Comparison of ENCODE assay signal across 2 cellular contexts in the genomic region with DNA sequence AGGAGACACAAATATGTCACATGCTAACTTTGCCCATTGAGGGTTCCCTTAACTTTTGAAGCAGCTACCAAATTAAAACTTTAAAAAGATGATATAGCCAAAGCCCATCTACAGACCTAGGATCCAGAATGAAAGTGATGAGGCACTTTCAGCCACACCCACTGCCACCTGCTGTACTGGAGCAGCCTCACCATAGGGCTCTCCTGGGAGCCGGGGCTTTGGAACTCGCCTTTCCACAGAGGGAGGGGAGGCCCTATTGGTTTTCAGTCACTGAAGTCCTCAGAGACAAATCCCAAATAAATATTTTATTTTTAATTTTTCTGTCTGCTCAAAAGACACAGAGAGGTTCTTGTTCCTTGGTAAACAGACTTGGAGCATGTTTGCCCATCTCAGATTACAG.
TF ChIP-seq lines count a peak whose summit lies in the region.

No MANE protein-coding gene starts in this region.

TF ChIP-seq in A549, 52 proteins besides CTCF, POLR2A, EP300 and RAD21 (continued from another document):
- TF ChIP-seq, protein P1, sequence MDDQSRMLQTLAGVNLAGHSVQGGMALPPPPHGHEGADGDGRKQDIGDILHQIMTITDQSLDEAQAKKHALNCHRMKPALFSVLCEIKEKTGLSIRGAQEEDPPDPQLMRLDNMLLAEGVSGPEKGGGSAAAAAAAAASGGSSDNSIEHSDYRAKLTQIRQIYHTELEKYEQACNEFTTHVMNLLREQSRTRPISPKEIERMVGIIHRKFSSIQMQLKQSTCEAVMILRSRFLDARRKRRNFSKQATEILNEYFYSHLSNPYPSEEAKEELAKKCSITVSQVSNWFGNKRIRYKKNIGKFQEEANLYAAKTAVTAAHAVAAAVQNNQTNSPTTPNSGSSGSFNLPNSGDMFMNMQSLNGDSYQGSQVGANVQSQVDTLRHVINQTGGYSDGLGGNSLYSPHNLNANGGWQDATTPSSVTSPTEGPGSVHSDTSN (IDR thresholded peaks at IDR 0.05), result no peak
- TF ChIP-seq RNF2 (IDR thresholded peaks at IDR 0.05; ENCODE audit: borderline replicate concordance, low read depth), result no peak
- no peak for TF ChIP-seq POLR2AphosphoS2 (conservative IDR thresholded peaks at IDR 0.05; ENCODE audit: low read length)
- TF ChIP-seq, protein P2, sequence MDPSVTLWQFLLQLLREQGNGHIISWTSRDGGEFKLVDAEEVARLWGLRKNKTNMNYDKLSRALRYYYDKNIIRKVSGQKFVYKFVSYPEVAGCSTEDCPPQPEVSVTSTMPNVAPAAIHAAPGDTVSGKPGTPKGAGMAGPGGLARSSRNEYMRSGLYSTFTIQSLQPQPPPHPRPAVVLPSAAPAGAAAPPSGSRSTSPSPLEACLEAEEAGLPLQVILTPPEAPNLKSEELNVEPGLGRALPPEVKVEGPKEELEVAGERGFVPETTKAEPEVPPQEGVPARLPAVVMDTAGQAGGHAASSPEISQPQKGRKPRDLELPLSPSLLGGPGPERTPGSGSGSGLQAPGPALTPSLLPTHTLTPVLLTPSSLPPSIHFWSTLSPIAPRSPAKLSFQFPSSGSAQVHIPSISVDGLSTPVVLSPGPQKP (IDR thresholded peaks at IDR 0.05; ENCODE audit: low read depth, low read length), result no peak
- no peak for TF ChIP-seq BHLHE40 (IDR thresholded peaks at IDR 0.05; ENCODE audit: low read depth, low read length)
- TF ChIP-seq EHMT2 (IDR thresholded peaks at IDR 0.05; ENCODE audit: low read depth), result no peak
- no peak for TF ChIP-seq HOXB5 (CRISPR knock-in tag; IDR thresholded peaks at IDR 0.05)
- TF ChIP-seq HDAC2 (IDR thresholded peaks at IDR 0.05), result no peak
- TF ChIP-seq ZSCAN20 (CRISPR knock-in tag; IDR thresholded peaks at IDR 0.05), result no peak
- no peak for TF ChIP-seq NR3C1 (IDR thresholded peaks at IDR 0.05)
- TF ChIP-seq RARB (CRISPR knock-in tag; IDR thresholded peaks at IDR 0.05), result no peak
- no peak for TF ChIP-seq ZC3H11A (IDR thresholded peaks at IDR 0.05)
- TF ChIP-seq, protein P3, sequence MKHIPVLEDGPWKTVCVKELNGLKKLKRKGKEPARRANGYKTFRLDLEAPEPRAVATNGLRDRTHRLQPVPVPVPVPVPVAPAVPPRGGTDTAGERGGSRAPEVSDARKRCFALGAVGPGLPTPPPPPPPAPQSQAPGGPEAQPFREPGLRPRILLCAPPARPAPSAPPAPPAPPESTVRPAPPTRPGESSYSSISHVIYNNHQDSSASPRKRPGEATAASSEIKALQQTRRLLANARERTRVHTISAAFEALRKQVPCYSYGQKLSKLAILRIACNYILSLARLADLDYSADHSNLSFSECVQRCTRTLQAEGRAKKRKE (CRISPR knock-in tag; IDR thresholded peaks at IDR 0.05; ENCODE audit: low read depth), result no peak
- no peak for TF ChIP-seq RCOR1 (IDR thresholded peaks at IDR 0.05; ENCODE audit: low read depth, low read length)

TF ChIP-seq in IMR-90, 13 proteins besides CTCF, POLR2A, EP300 and RAD21 (continued from another document):
- TF ChIP-seq, protein P4, sequence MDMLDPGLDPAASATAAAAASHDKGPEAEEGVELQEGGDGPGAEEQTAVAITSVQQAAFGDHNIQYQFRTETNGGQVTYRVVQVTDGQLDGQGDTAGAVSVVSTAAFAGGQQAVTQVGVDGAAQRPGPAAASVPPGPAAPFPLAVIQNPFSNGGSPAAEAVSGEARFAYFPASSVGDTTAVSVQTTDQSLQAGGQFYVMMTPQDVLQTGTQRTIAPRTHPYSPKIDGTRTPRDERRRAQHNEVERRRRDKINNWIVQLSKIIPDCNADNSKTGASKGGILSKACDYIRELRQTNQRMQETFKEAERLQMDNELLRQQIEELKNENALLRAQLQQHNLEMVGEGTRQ (IDR thresholded peaks at IDR 0.05; ENCODE audit: low read depth, low read length), result no peak
- TF ChIP-seq, protein P2 (IDR thresholded peaks at IDR 0.05; ENCODE audit: borderline replicate concordance, low read depth, low read length), result no peak
- no peak for TF ChIP-seq MXI1 (IDR thresholded peaks at IDR 0.05; ENCODE audit: borderline replicate concordance, low read depth, low read length)
- TF ChIP-seq BHLHE40 (IDR thresholded peaks at IDR 0.05; ENCODE audit: low read depth, low read length), result no peak
- no peak for TF ChIP-seq MAFK (IDR thresholded peaks at IDR 0.05; ENCODE audit: low read depth, low read length)
- TF ChIP-seq MAZ (IDR thresholded peaks at IDR 0.05; ENCODE audit: borderline replicate concordance, low read depth, low read length), result no peak
